In genomic region chr11:44427432-44427831, GRCh38 we compare ENCODE assay signal across 9 cellular contexts.
DNase-seq lines count a peak whose midpoint lies in the region; FAIRE-seq and TF ChIP-seq lines count a peak whose summit lies in the region.
"Had no signal": no experiment of that assay in that cellular context is flagged by ENCODE, and none has a peak within 500 bp of the region (broad histone marks: within the 10 kb centered on the region; RNA-seq: fewer than 3 reads in every experiment).

No MANE protein-coding gene starts in this region.

- H3K9me3 ChIP-seq in MG63 (no peaks in the 10 kb centered on the region), kidney (ENCODE audit: control insufficient read depth in 1 of 2, low read length in 2 of 2) (peaks cover 0 to 2% of the 10 kb centered on the region in 2 donors)
- H3K9me3 ChIP-seq: adrenal gland had no signal

- H3K4me3 ChIP-seq in fibroblast of villous mesenchyme (ENCODE audit: low read depth, low read length) = no peak overlapping the region
- H3K4me3 ChIP-seq in MG63 = no peak overlapping the region
- H3K4me3 ChIP-seq in kidney (ENCODE audit: low read length in 2 of 2) = no peak overlapping the region
- H3K4me3 ChIP-seq: adrenal gland had no signal

- no peak for FAIRE-seq in kidney (lab: Jason Lieb, UNC)

- POLR2A ChIA-PET in GM10248 (lab: Yijun Ruan, JAX) = no interaction called here

- H3K27me3 ChIP-seq in MG63 = peaks cover 10% of the 10 kb centered on the region; the same call in 1 of the 2 replicates

- DNase-seq in GM10248 (ENCODE audit: extremely low spot score) (no peak), OCI-M1 (lab: John Stamatoyannopoulos, UW) (peak; percentile 67), fibroblast of villous mesenchyme (ENCODE audit: low read depth) (no peak), amygdala (lab: John Stamatoyannopoulos, UW) (no peak), MG63 (no peak), kidney (no peak)
- DNase-seq: adrenal gland, T-helper 1 cell had no signal

- intact Hi-C loops in kidney (cut with DNase I) = no loop called here

- CTCF ChIA-PET in GM10248 (lab: Yijun Ruan, JAX) = interaction anchor here (1.3 kb wide), 1 partner anchor 24 kb away, joined by 4 read pairs; no protein-coding TSS in a partner anchor

- no peak overlapping the region for H3K9ac ChIP-seq in kidney (ENCODE audit: low read length in 2 of 2)

- no peak overlapping the region for H3K27ac ChIP-seq in C4-2B
- no peak overlapping the region for H3K27ac ChIP-seq in kidney (ENCODE audit: low read depth in 2 of 2, low read length in 2 of 2)
- H3K27ac ChIP-seq: adrenal gland had no signal

- no peaks in the 10 kb centered on the region for H3K4me1 ChIP-seq in kidney (ENCODE audit: control insufficient read depth in 1 of 2, insufficient read depth in 1 of 2, low read depth in 1 of 2, low read length in 2 of 2)
- H3K4me1 ChIP-seq: adrenal gland had no signal

- no peaks in the 10 kb centered on the region for H3K36me3 ChIP-seq in MG63
- no peaks in the 10 kb centered on the region for H3K36me3 ChIP-seq in kidney (ENCODE audit: control insufficient read depth in 1 of 2, insufficient read depth in 2 of 2, low read length in 2 of 2)
- H3K36me3 ChIP-seq: adrenal gland had no signal

- TF ChIP-seq CTCF in C4-2B (conservative IDR thresholded peaks at IDR 0.05) (peak; percentile 61), GM10248 (IDR thresholded peaks at IDR 0.05; ENCODE audit: control extremely low read depth, extremely low read depth, low read depth, missing control alignments) (peak; percentile 12), fibroblast of villous mesenchyme (IDR thresholded peaks at IDR 0.05; ENCODE audit: insufficient read depth, low read depth, low read length) (peak; percentile 26), kidney (IDR thresholded peaks at IDR 0.05; ENCODE audit: borderline replicate concordance, extremely low read depth, insufficient read depth) (no peak)
